In the genomic region with DNA sequence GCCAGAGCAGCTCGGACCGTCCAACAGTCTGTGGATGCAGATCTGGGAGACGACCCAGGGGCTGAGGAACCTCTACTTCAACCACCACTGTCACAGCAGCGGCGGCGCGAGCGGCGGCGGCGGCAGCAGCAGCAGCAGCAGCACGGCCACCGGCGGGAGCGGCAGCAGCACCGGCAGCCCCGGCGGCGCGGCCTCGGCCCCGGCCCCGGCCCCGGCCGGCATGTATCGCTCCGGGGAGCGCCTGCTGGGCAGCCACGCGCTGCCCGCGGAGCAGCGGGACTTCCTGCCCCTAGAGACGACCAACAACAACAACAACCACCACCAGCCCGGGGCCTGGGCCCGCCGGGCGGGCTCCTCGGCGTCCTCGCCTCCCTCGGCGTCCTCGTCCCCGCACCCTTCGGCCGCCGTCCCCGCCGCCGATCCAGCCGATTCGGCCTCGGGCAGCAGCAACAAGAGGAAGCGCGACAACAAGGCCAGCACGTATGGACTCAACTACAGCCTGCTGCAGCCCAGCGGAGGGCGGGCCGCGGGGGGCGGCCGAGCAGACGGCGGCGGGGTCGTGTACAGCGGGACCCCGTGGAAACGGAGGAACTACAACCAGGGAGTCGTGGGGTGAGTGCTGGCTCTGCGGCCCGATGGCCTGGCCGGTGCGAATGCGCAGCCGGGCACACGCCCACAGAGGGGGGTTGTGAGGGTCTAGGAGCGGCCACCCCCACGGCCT, we compare ENCODE assay signal across 8 cellular contexts. TPM values are rescaled to one million over a fixed set of nuclear protein-coding genes. Genes with fewer than 3 reads are reported as not detected.
DNase-seq lines count a peak whose midpoint lies in the region; ATAC-seq and TF ChIP-seq lines count a peak whose summit lies in the region.

No MANE protein-coding gene starts in this region.

- intact Hi-C loops in dorsolateral prefrontal cortex (cut with DNase I), result loop anchor here (2.0 to 10.0 kb wide), 9 partner anchors 53 to 591 kb away; a partner anchor contains a TSS

- ATAC-seq in HG02981 (IDR thresholded peaks at IDR 0.05; ENCODE audit: unreplicated experiment) (peak; percentile 8), memory B cell (ENCODE audit: low read depth) (no peak), GM18870 (IDR thresholded peaks at IDR 0.05; ENCODE audit: unreplicated experiment) (no peak)

- no peaks in the 10 kb centered on the region for H3K9me3 ChIP-seq in SK-N-MC (ENCODE audit: low read depth, low read length)

- peaks cover 33% of the 10 kb centered on the region for H3K4me1 Mint-ChIP-seq in memory B cell

- peak overlapping the region; percentile 66 for H3K9ac ChIP-seq in SK-N-MC (ENCODE audit: insufficient read length)

- TF ChIP-seq CTCF in dorsolateral prefrontal cortex (IDR thresholded peaks at IDR 0.05 in 54 of 56, conservative IDR thresholded peaks at IDR 0.05 in 2 of 56; ENCODE audit: low read depth in 1 of 56, partially characterized antibody in 56 of 56), result no peak

- no peaks in the 10 kb centered on the region for H3K27me3 Mint-ChIP-seq in memory B cell

- no peaks in the 10 kb centered on the region for H3K36me3 Mint-ChIP-seq in memory B cell

- H3K27ac Mint-ChIP-seq in memory B cell, result peak overlapping the region; percentile 93

- H3K27ac ChIP-seq in SK-N-MC (no peak overlapping the region), dorsolateral prefrontal cortex (peak overlapping the region in 51 of 59 donors; percentile 41 to 98 (median 76)), substantia nigra (ENCODE audit: low read depth, low read length, poor library complexity, severe bottlenecking) (peak overlapping the region; percentile 57)

- H3K36me3 ChIP-seq in SK-N-MC (ENCODE audit: insufficient read depth, low read length), result no peaks in the 10 kb centered on the region

- H3K4me3 Mint-ChIP-seq in memory B cell, result peak overlapping the region; percentile 97

- H3K4me3 ChIP-seq in SK-N-MC (peak overlapping the region; percentile 78), dorsolateral prefrontal cortex (peak overlapping the region; percentile 72 to 97 (median 89))

- H3K9me3 Mint-ChIP-seq in memory B cell, result no peaks in the 10 kb centered on the region

- no peaks in the 10 kb centered on the region for H3K27me3 ChIP-seq in dorsolateral prefrontal cortex

- peak; percentile 41 for DNase-seq in stimulated activated CD4-positive, alpha-beta T cell treated with anti-CD3 and anti-CD28 coated beads, Interleukin-12 subunit alpha, Interleukin-12 subunit beta, amount 100 ng/mL, for 4 hours
- DNase-seq in stimulated activated CD4-positive, alpha-beta T cell treated with anti-CD3 and anti-CD28 coated beads, Interleukin-4, amount 100 ng/mL, for 1 hour, result no peak
- DNase-seq in SK-N-MC (ENCODE audit: low read depth, low spot score) (no peak), dorsolateral prefrontal cortex (peak in 8 of 10 donors; percentile 8 to 55 (median 35)), memory B cell (ENCODE audit: low spot score in 2 of 2) (peak in 1 of 2 donors; percentile 32), substantia nigra (lab: John Stamatoyannopoulos, UW) (peak in 26 of 49 donors; percentile 6 to 69 (median 48))

RNA-seq across cellular contexts. Expression of a gene that starts 0.7 kb away (rescaled TPM):
- 10 to 100 TPM in 119 of 120 experiments, 1 to 10 TPM in 1; 9.9 to 37.1 (median 18.3) TPM for total RNA-seq in dorsolateral prefrontal cortex

Comparison
In these comparisons a context has a peak if more than half of its experiments do, and no peak if none do; other contexts are left out.
1. DNase-seq: peak in stimulated activated CD4-positive, alpha-beta T cell treated with anti-CD3 and anti-CD28 coated beads, Interleukin-12 subunit alpha, Interleukin-12 subunit beta, amount 100 ng/mL, for 4 hours (single experiment), dorsolateral prefrontal cortex (8 of 10) and substantia nigra (26 of 49); none in stimulated activated CD4-positive, alpha-beta T cell treated with anti-CD3 and anti-CD28 coated beads, Interleukin-4, amount 100 ng/mL, for 1 hour (single experiment) and SK-N-MC (single experiment).